Comparison of ENCODE assay signal across 10 cellular contexts in genomic region chr10:96271017-96271815, GRCh38. TPM values are rescaled to one million over a fixed set of nuclear protein-coding genes. Genes with fewer than 3 reads are reported as not detected.
A peak's percentile ranks its signal among the peaks of the same experiment; 100 is the strongest.
DNase-seq lines count a peak whose midpoint lies in the region; ATAC-seq and TF ChIP-seq lines count a peak whose summit lies in the region.
"Had no signal": no experiment of that assay in that cellular context is flagged by ENCODE, and none has a peak within 500 bp of the region (broad histone marks: within the 10 kb centered on the region; RNA-seq: fewer than 3 reads in every experiment).

TSS of gene BLNK (minus strand) at chr10:96271569. CDS start at chr10:96271398, 171 bp downstream.

- 4 to 20% methylated on average over 6 of the region's 6 CpGs for whole genome bisulfite sequencing in body of pancreas, 2 donors

- no peaks in the 10 kb centered on the region for H3K9me3 ChIP-seq in CD4-positive, CD25-positive, alpha-beta regulatory T cell (ENCODE audit: control insufficient read depth in 2 of 2, low read length in 2 of 2)
- no peaks in the 10 kb centered on the region for H3K9me3 ChIP-seq in body of pancreas
- H3K9me3 ChIP-seq in mononuclear cell (ENCODE audit: low read depth, low read length): no peaks in the 10 kb centered on the region

- no peak within 1 kb of the TSS for H3K4me3 Mint-ChIP-seq in CD4-positive, CD25-positive, alpha-beta regulatory T cell

- no peaks in the 10 kb centered on the region for H3K4me1 ChIP-seq in CD4-positive, CD25-positive, alpha-beta regulatory T cell (ENCODE audit: control insufficient read depth, insufficient read depth, low read length, poor library complexity, severe bottlenecking)
- H3K4me1 ChIP-seq in body of pancreas (peaks cover 65% of the 10 kb centered on the region), mononuclear cell (ENCODE audit: insufficient read depth, low read length) (peaks cover 54% of the 10 kb centered on the region)

- peak; percentile 71 to 94 (median 94) for TF ChIP-seq POLR2A in body of pancreas (IDR thresholded peaks at IDR 0.05)

- H3K27me3 ChIP-seq in CD4-positive, CD25-positive, alpha-beta regulatory T cell (ENCODE audit: control insufficient read depth, insufficient read depth, low read length): peaks cover 10% of the 10 kb centered on the region
- H3K27me3 ChIP-seq in body of pancreas (no peaks in the 10 kb centered on the region), mononuclear cell (ENCODE audit: insufficient read depth, low read length) (no peaks in the 10 kb centered on the region)

- H3K36me3 Mint-ChIP-seq in CD4-positive, CD25-positive, alpha-beta regulatory T cell: no peaks in the 10 kb centered on the region

- TF ChIP-seq CTCF in body of pancreas (IDR thresholded peaks at IDR 0.05): no peak

- H3K36me3 ChIP-seq in CD4-positive, CD25-positive, alpha-beta regulatory T cell (ENCODE audit: control insufficient read depth, insufficient read depth, low read length): no peaks in the 10 kb centered on the region
- no peaks in the 10 kb centered on the region for H3K36me3 ChIP-seq in body of pancreas (replicated peaks in 1 of 2; ENCODE audit: insufficient read depth in 1 of 2, low read depth in 2 of 2)

- ATAC-seq in CD4-positive, CD25-positive, alpha-beta regulatory T cell (ENCODE audit: low read depth in 2 of 2): peak; percentile 25 to 42
- ATAC-seq in GM19395 (IDR thresholded peaks at IDR 0.05; ENCODE audit: unreplicated experiment) (peak; percentile 72), HG03378 (IDR thresholded peaks at IDR 0.05; ENCODE audit: unreplicated experiment) (peak; percentile 72), body of pancreas (peak; percentile 97)
- ATAC-seq: HCT116 had no signal

- no peak within 1 kb of the TSS for H3K27ac ChIP-seq in CD4-positive, CD25-positive, alpha-beta regulatory T cell (ENCODE audit: insufficient read depth, low read length, poor library complexity, severe bottlenecking)
- H3K27ac ChIP-seq in body of pancreas: peak within 1 kb of the TSS; percentile 82 to 92 (median 82)

- no peak within 1 kb of the TSS for H3K27ac Mint-ChIP-seq in CD4-positive, CD25-positive, alpha-beta regulatory T cell

- DNase-seq in CD4-positive, CD25-positive, alpha-beta regulatory T cell: no peak
- DNase-seq in body of pancreas: peak; percentile 85 to 94 (median 91)
- no peak for DNase-seq in cerebellum (ENCODE audit: low spot score)
- DNase-seq in NCI-H1092 (lab: John Stamatoyannopoulos, UW): no peak
- no peak for DNase-seq in G401 (ENCODE audit: low spot score)

- H3K4me3 ChIP-seq in CD4-positive, CD25-positive, alpha-beta regulatory T cell (ENCODE audit: low read depth, low read length): no peak within 1 kb of the TSS
- peak within 1 kb of the TSS in 1 of 2 donors; percentile 13 for H3K4me3 ChIP-seq in body of pancreas
- peak within 1 kb of the TSS; percentile 49 for H3K4me3 ChIP-seq in mononuclear cell (ENCODE audit: low read length)

- in situ Hi-C loops in G401 (cut with HindIII; ENCODE audit: low sequenced_read_pairs): no loop called here

- H3K4me1 Mint-ChIP-seq in CD4-positive, CD25-positive, alpha-beta regulatory T cell: no peaks in the 10 kb centered on the region

- intact Hi-C loops in body of pancreas (cut with DNase I): no loop called here

- H3K27me3 Mint-ChIP-seq in CD4-positive, CD25-positive, alpha-beta regulatory T cell: peaks cover 14% of the 10 kb centered on the region

- peaks cover 0 to 2% (median 0%) of the 10 kb centered on the region in 7 donors for H3K9me3 Mint-ChIP-seq in CD4-positive, CD25-positive, alpha-beta regulatory T cell

RNA-seq across cellular contexts. Expression of gene BLNK, which starts in this region (rescaled TPM):
- total RNA-seq in CD4-positive, CD25-positive, alpha-beta regulatory T cell: 0.35 TPM
- polyA plus RNA-seq in CD4-positive, CD25-positive, alpha-beta regulatory T cell: under 1 TPM in 1 of 4 donors, not detected in 3; 0.15 TPM
- total RNA-seq in body of pancreas (10 to 100 TPM; 13.5 to 55.4 TPM), mononuclear cell (3.6 TPM), cerebellum (0.27 TPM)
- total RNA-seq in G401 (2014; rRNA removed; shearing (Covaris generic)): not detected in 2 replicates
- total RNA-seq: dermis microvascular lymphatic vessel endothelial cell had no signal

Comparison
In these comparisons a context has a peak if more than half of its experiments do, and no peak if none do; other contexts are left out.
1. Peak in ATAC-seq in CD4-positive, CD25-positive, alpha-beta regulatory T cell; RNA of the gene not detected or under 1 TPM.
2. ATAC-seq: peak in every context shown above with its lines; median percentile 97 in body of pancreas; 72 in GM19395; 72 in HG03378; 34 in CD4-positive, CD25-positive, alpha-beta regulatory T cell.
3. DNase-seq: peak in body of pancreas (4 of 4); none in CD4-positive, CD25-positive, alpha-beta regulatory T cell (0 of 3), cerebellum (single experiment), NCI-H1092 (single experiment) and G401 (single experiment).